In genomic region chr1:207925210-207925609, GRCh38 we compare ENCODE assay signal across 11 cellular contexts. TPM values are rescaled to one million over a fixed set of nuclear protein-coding genes. Genes with fewer than 3 reads are reported as not detected.
DNase-seq lines count a peak whose midpoint lies in the region; ATAC-seq and TF ChIP-seq lines count a peak whose summit lies in the region.
"Had no signal": no experiment of that assay in that cellular context is flagged by ENCODE, and none has a peak within 500 bp of the region (broad histone marks: within the 10 kb centered on the region; RNA-seq: fewer than 3 reads in every experiment).

No MANE protein-coding gene starts in this region.

- H3K27ac ChIP-seq in left lung (peak overlapping the region; percentile 16 to 59), uterus (peak overlapping the region; percentile 37 to 67)

- no peak overlapping the region for H3K4me3 Mint-ChIP-seq in activated CD4-positive, alpha-beta T cell treated with anti-CD3 and anti-CD28 coated beads, Interleukin-2, amount 10 ng/mL, durations not matched to agents 24 days and 14 days
- H3K4me3 Mint-ChIP-seq: CD14-positive monocyte had no signal

- ATAC-seq in left lung (peak; percentile 26), GM21576 (IDR thresholded peaks at IDR 0.05; ENCODE audit: unreplicated experiment) (no peak), GM21526 (IDR thresholded peaks at IDR 0.05; ENCODE audit: low FRiP score, unreplicated experiment) (no peak)

- peak; percentile 41 for DNase-seq in activated CD4-positive, alpha-beta T cell treated with anti-CD3 and anti-CD28 coated beads, Interleukin-2, amount 10 ng/mL, durations not matched to agents 24 days and 14 days
- DNase-seq in activated CD4-positive, alpha-beta T cell treated with anti-CD3 and anti-CD28 coated beads, Interleukin-2, amount 50 U/mL, for 48 hours, result no peak
- DNase-seq in dedifferentiated amniotic fluid mesenchymal stem cell (ENCODE audit: extremely low spot score), result peak; percentile 57
- no peak for DNase-seq in left lung
- no peak for DNase-seq in uterus
- DNase-seq in DMS79 (lab: John Stamatoyannopoulos, UW), result no peak
- DNase-seq: stimulated activated CD4-positive, alpha-beta T cell treated with anti-CD3 and anti-CD28 coated beads, Interleukin-4, amount 100 ng/mL, for 24 hours had no signal

- H3K4me1 Mint-ChIP-seq in activated CD4-positive, alpha-beta T cell treated with anti-CD3 and anti-CD28 coated beads, Interleukin-2, amount 10 ng/mL, durations not matched to agents 24 days and 14 days, result no peaks in the 10 kb centered on the region

- no peak for TF ChIP-seq POLR2A in uterus (IDR thresholded peaks at IDR 0.05)

- no peak overlapping the region for H3K4me3 ChIP-seq in left lung
- H3K4me3 ChIP-seq in uterus, result no peak overlapping the region

- no peaks in the 10 kb centered on the region for H3K27me3 ChIP-seq in left lung
- no peaks in the 10 kb centered on the region for H3K27me3 ChIP-seq in uterus

- no peaks in the 10 kb centered on the region for H3K36me3 ChIP-seq in left lung
- no peaks in the 10 kb centered on the region for H3K36me3 ChIP-seq in uterus

- H3K36me3 Mint-ChIP-seq in activated CD4-positive, alpha-beta T cell treated with anti-CD3 and anti-CD28 coated beads, Interleukin-2, amount 10 ng/mL, durations not matched to agents 24 days and 14 days (ENCODE audit: low read depth), result no peaks in the 10 kb centered on the region
- H3K36me3 Mint-ChIP-seq: CD14-positive monocyte had no signal

- intact Hi-C loops in activated CD4-positive, alpha-beta T cell treated with anti-CD3 and anti-CD28 coated beads, Interleukin-2, amount 10 ng/mL, durations not matched to agents 24 days and 14 days (cut with micrococcal nuclease), result no loop called here
- intact Hi-C loops in left lung (cut with DNase I), result no loop called here
- intact Hi-C loops in uterus (cut with DNase I; ENCODE audit: low total_unique reads), result no loop called here

- H3K9me3 ChIP-seq in left lung, result no peaks in the 10 kb centered on the region
- no peaks in the 10 kb centered on the region for H3K9me3 ChIP-seq in uterus

- peaks cover 8 to 27% of the 10 kb centered on the region in 2 donors for H3K4me1 ChIP-seq in left lung
- H3K4me1 ChIP-seq in uterus, result peaks cover 0 to 3% of the 10 kb centered on the region in 2 donors

- no peak overlapping the region for H3K27ac Mint-ChIP-seq in activated CD4-positive, alpha-beta T cell treated with anti-CD3 and anti-CD28 coated beads, Interleukin-2, amount 10 ng/mL, durations not matched to agents 24 days and 14 days
- H3K27ac Mint-ChIP-seq: CD14-positive monocyte had no signal

- H3K27me3 Mint-ChIP-seq in activated CD4-positive, alpha-beta T cell treated with anti-CD3 and anti-CD28 coated beads, Interleukin-2, amount 10 ng/mL, durations not matched to agents 24 days and 14 days, result peaks cover 45% of the 10 kb centered on the region

- no peaks in the 10 kb centered on the region for H3K9me3 Mint-ChIP-seq in activated CD4-positive, alpha-beta T cell treated with anti-CD3 and anti-CD28 coated beads, Interleukin-2, amount 10 ng/mL, durations not matched to agents 24 days and 14 days

- TF ChIP-seq CTCF in left lung (IDR thresholded peaks at IDR 0.05) (no peak), uterus (IDR thresholded peaks at IDR 0.05) (no peak)

RNA-seq across cellular contexts. Expression of gene CD34, which starts 14.3 kb away (rescaled TPM):
- not detected in 2 replicates for total RNA-seq in activated CD4-positive, alpha-beta T cell treated with anti-CD3 and anti-CD28 coated beads, Interleukin-2, amount 10 ng/mL, durations not matched to agents 24 days and 14 days
- 10 to 100 TPM; 40.8 to 56.1 TPM for total RNA-seq in left lung
- 100 to 1,000 TPM in 2 of 4 donors, 10 to 100 TPM in 2; 39.2 to 135 (median 81.2) TPM for total RNA-seq in uterus
- total RNA-seq: NCI-H460 had no signal

Comparison
In these comparisons a context has a peak if more than half of its experiments do, and no peak if none do; other contexts are left out.
1. DNase-seq: peak in activated CD4-positive, alpha-beta T cell treated with anti-CD3 and anti-CD28 coated beads, Interleukin-2, amount 10 ng/mL, durations not matched to agents 24 days and 14 days (single experiment) and dedifferentiated amniotic fluid mesenchymal stem cell (single experiment); none in activated CD4-positive, alpha-beta T cell treated with anti-CD3 and anti-CD28 coated beads, Interleukin-2, amount 50 U/mL, for 48 hours (0 of 2), left lung (0 of 2), uterus (0 of 2) and DMS79 (single experiment).
2. RNA of gene CD34, which starts 14.3 kb away (total RNA-seq): 39.2 to 135 TPM in uterus and 40.8 to 56.1 TPM in left lung; not detected in activated CD4-positive, alpha-beta T cell treated with anti-CD3 and anti-CD28 coated beads, Interleukin-2, amount 10 ng/mL, durations not matched to agents 24 days and 14 days; every median in the first group is over 10 times any median in the second.